In the genomic region with DNA sequence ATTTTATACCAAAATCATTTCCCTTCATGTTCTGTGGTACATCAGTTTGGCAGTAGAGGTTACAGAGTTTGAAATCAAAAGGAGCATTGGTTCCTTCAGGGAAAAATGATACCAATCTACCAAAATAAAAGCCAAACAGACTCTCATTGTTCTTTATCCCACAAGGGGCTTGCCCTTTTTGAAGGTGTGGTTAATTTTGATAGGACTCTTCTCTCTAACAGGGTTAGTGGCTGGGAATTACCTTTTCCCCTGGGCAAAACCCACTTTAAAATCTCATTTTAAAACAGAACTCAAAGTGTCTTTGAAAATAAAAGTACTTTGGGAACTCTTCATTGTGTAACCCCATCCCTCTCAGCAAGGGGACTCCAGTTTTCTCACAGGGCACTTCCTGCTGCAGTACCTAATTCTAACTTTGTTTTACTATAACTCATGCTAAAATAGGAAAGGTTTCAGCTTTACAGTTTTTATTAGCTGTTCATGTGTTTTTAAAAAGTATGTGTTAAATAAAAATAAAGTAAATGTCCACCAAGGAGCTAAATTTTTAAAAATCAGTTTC, we compare ENCODE assay signal across 14 cellular contexts. TPM values are rescaled to one million over a fixed set of nuclear protein-coding genes. Genes with fewer than 3 reads are reported as not detected.
A peak's percentile ranks its signal among the peaks of the same experiment; 100 is the strongest.
DNase-seq lines count a peak whose midpoint lies in the region; ATAC-seq and TF ChIP-seq lines count a peak whose summit lies in the region.
"Had no signal": no experiment of that assay in that cellular context is flagged by ENCODE, and none has a peak within 500 bp of the region (broad histone marks: within the 10 kb centered on the region; RNA-seq: fewer than 3 reads in every experiment).

No MANE protein-coding gene starts in this region.

- dilution Hi-C loops in mammary epithelial cell (cut with HindIII; ENCODE audit: low sequenced_read_pairs) = no loop called here

- H3K27ac Mint-ChIP-seq in WTC11 = no peak overlapping the region
- H3K27ac Mint-ChIP-seq in effector memory CD8-positive, alpha-beta T cell = peak overlapping the region in 1 of 2 donors; percentile 89

- H3K4me2 ChIP-seq in Loucy (ENCODE audit: low read depth, low read length, poor library complexity, severe bottlenecking) = peak overlapping the region; percentile 28
- H3K4me2 ChIP-seq in mammary epithelial cell (ENCODE audit: insufficient read depth, low read depth, low read length) = peak overlapping the region; percentile 37
- H3K4me2 ChIP-seq: KMS-11 had no signal

- no peaks in the 10 kb centered on the region for H3K9me3 Mint-ChIP-seq in WTC11
- no peaks in the 10 kb centered on the region for H3K9me3 Mint-ChIP-seq in effector memory CD8-positive, alpha-beta T cell

- no peak overlapping the region for H2AFZ ChIP-seq in Loucy (ENCODE audit: low read length)
- H2AFZ ChIP-seq in mammary epithelial cell (ENCODE audit: low read depth, low read length) = no peak overlapping the region

- H3K9me2 ChIP-seq in Loucy (replicated peaks; ENCODE audit: low read depth, low read length) = no peaks in the 10 kb centered on the region

- TF ChIP-seq CTCF in Loucy (conservative IDR thresholded peaks at IDR 0.05; ENCODE audit: low read length) (no peak), mammary epithelial cell (conservative IDR thresholded peaks at IDR 0.05 in 1 of 2, IDR thresholded peaks at IDR 0.05 in 1 of 2; ENCODE audit: extremely low read depth in 1 of 2, insufficient read depth in 1 of 2, low read depth in 1 of 2, low read length in 2 of 2) (no peak), sigmoid colon (IDR thresholded peaks at IDR 0.05) (no peak), WTC11 (IDR thresholded peaks at IDR 0.05) (no peak)

- no peaks in the 10 kb centered on the region for H3K27me3 Mint-ChIP-seq in WTC11 (ENCODE audit: low read depth)
- H3K27me3 Mint-ChIP-seq in effector memory CD8-positive, alpha-beta T cell = peaks cover 0 to 4% of the 10 kb centered on the region in 2 donors

- H3K9ac ChIP-seq in Loucy (ENCODE audit: low read depth, low read length, poor library complexity, severe bottlenecking) = no peak overlapping the region
- no peak overlapping the region for H3K9ac ChIP-seq in mammary epithelial cell (ENCODE audit: insufficient read depth, low read length)
- H3K9ac ChIP-seq: KMS-11 had no signal

- POLR2A ChIA-PET in WTC11 (lab: Charles Lee) = interaction anchor here (0.7 kb wide), 2 partner anchors 29 to 325 kb away, joined by 4 to 8 read pairs; no protein-coding TSS in a partner anchor

- H3F3A ChIP-seq in Loucy (ENCODE audit: low read depth) = no peaks in the 10 kb centered on the region

- no peak for ATAC-seq in WTC11
- no peak for ATAC-seq in effector memory CD8-positive, alpha-beta T cell (replicated peaks)
- no peak for ATAC-seq in HG03521 (IDR thresholded peaks at IDR 0.05; ENCODE audit: unreplicated experiment)
- ATAC-seq: left colon had no signal

- H3K4me3 Mint-ChIP-seq in WTC11 = no peak overlapping the region
- peak overlapping the region in 1 of 2 donors; percentile 34 for H3K4me3 Mint-ChIP-seq in effector memory CD8-positive, alpha-beta T cell

- H3K4me1 ChIP-seq in Loucy (ENCODE audit: insufficient read depth, low read length, poor library complexity, severe bottlenecking) = peaks cover 62% of the 10 kb centered on the region
- H3K4me1 ChIP-seq in mammary epithelial cell (ENCODE audit: insufficient read depth, low read length) = peaks cover 14% of the 10 kb centered on the region
- peaks cover 0 to 70% (median 49%) of the 10 kb centered on the region in 4 donors for H3K4me1 ChIP-seq in sigmoid colon

- in situ Hi-C loops in mammary epithelial cell (cut with MboI; ENCODE audit: low sequenced_read_pairs in 2 of 2) = loop anchor here (25.0 kb wide), 1 partner anchor 387 kb away; no protein-coding TSS in a partner anchor

- CTCF ChIA-PET in mammary epithelial cell (lab: Charles Lee; ENCODE audit: low non-redundant PET) = no interaction called here
- CTCF ChIA-PET in WTC11 (lab: Charles Lee) = interaction anchor here (0.6 to 1.9 kb wide), 4 partner anchors 68 to 397 kb away, joined by 3 to 6 read pairs (median 4); partner anchors contain the start of gene MXI1

- H3K27ac ChIP-seq in mammary epithelial cell (ENCODE audit: insufficient read depth, low read depth, low read length) (no peak overlapping the region), sigmoid colon (peak overlapping the region; percentile 58 to 77 (median 75))
- H3K27ac ChIP-seq: 22Rv1, KMS-11 had no signal

- H3K27me3 ChIP-seq in Loucy (ENCODE audit: insufficient read depth, low read length, poor library complexity, severe bottlenecking) (no peaks in the 10 kb centered on the region), mammary epithelial cell (ENCODE audit: insufficient read depth, low read length) (no peaks in the 10 kb centered on the region), sigmoid colon (no peaks in the 10 kb centered on the region)
- H3K27me3 ChIP-seq: testis had no signal

- no peak for TF ChIP-seq POLR2A in sigmoid colon (IDR thresholded peaks at IDR 0.05)

- H3K4me1 Mint-ChIP-seq in WTC11 = peaks cover 21% of the 10 kb centered on the region
- H3K4me1 Mint-ChIP-seq in effector memory CD8-positive, alpha-beta T cell (ENCODE audit: low read depth in 2 of 2) = peaks cover 12 to 33% of the 10 kb centered on the region in 2 donors

- no peaks in the 10 kb centered on the region for H3K36me3 Mint-ChIP-seq in WTC11
- peaks cover 6% of the 10 kb centered on the region for H3K36me3 Mint-ChIP-seq in effector memory CD8-positive, alpha-beta T cell (ENCODE audit: insufficient read depth)

- H3K79me2 ChIP-seq in Loucy (ENCODE audit: insufficient read depth, low read length) = peaks cover 3% of the 10 kb centered on the region; the same call in 1 of the 2 replicates
- no peaks in the 10 kb centered on the region for H3K79me2 ChIP-seq in mammary epithelial cell (ENCODE audit: insufficient read depth, low read length)

- no TSS peak for BruUV-seq in mammary epithelial cell (replicated peaks; lab: Mats Ljungman, UMichigan)

- peak; percentile 48 for DNase-seq in DMS 273 (lab: John Stamatoyannopoulos, UW; ENCODE audit: unreplicated experiment)
- DNase-seq in DMS 273 treated with DMSO at 0.1 percent for 48 hours (lab: John Stamatoyannopoulos, UW) = no peak
- DNase-seq in mammary epithelial cell = peak; percentile 55
- no peak for DNase-seq in sigmoid colon
- no peak for DNase-seq in WTC11 (ENCODE audit: low spot score)
- DNase-seq in effector memory CD8-positive, alpha-beta T cell = no peak
- DNase-seq: activated CD4-positive, alpha-beta T cell treated with anti-CD3 and anti-CD28 coated beads for 1 hour had no signal

- H3K9me3 ChIP-seq in Loucy (ENCODE audit: insufficient read depth, low read depth, low read length) (no peaks in the 10 kb centered on the region), mammary epithelial cell (replicated peaks; ENCODE audit: insufficient read depth, low read length) (no peaks in the 10 kb centered on the region), sigmoid colon (no peaks in the 10 kb centered on the region)
- H3K9me3 ChIP-seq: testis had no signal

- H3K4me3 ChIP-seq in Loucy (ENCODE audit: low read length, poor library complexity, severe bottlenecking) (no peak overlapping the region), mammary epithelial cell (replicated peaks in 1 of 3; ENCODE audit: insufficient read depth in 1 of 3, low read depth in 2 of 3, low read length in 3 of 3) (no peak overlapping the region), sigmoid colon (no peak overlapping the region)
- H3K4me3 ChIP-seq: skin epidermis, testis had no signal

- intact Hi-C loops in mammary epithelial cell (cut with micrococcal nuclease) = loop anchor here (10.0 kb wide), 1 partner anchor 269 kb away; the partner anchor contains the start of gene ADD3
- intact Hi-C loops in sigmoid colon (cut with DNase I) = loop anchor here (5.0 kb wide), 1 partner anchor 267 kb away; the partner anchor contains the start of gene ADD3

- H4K20me1 ChIP-seq in Loucy (ENCODE audit: insufficient read depth, low read length, poor library complexity, severe bottlenecking) (no peaks in the 10 kb centered on the region), mammary epithelial cell (ENCODE audit: insufficient read depth, low read length) (no peaks in the 10 kb centered on the region)

- H3K36me3 ChIP-seq in Loucy (ENCODE audit: insufficient read depth, low read length) = no peaks in the 10 kb centered on the region
- no peaks in the 10 kb centered on the region for H3K36me3 ChIP-seq in mammary epithelial cell (ENCODE audit: insufficient read depth, low read length)
- H3K36me3 ChIP-seq in sigmoid colon = no peaks in the 10 kb centered on the region

- TF ChIP-seq EP300 in sigmoid colon (IDR thresholded peaks at IDR 0.05) = no peak

TF ChIP-seq in WTC11, 78 proteins besides CTCF, POLR2A, EP300 and RAD21:
- TF ChIP-seq MXD4 (CRISPR knock-in tag; IDR thresholded peaks at IDR 0.05; ENCODE audit: borderline replicate concordance) (no peak), ZNF512 (CRISPR knock-in tag; IDR thresholded peaks at IDR 0.05; ENCODE audit: borderline replicate concordance) (no peak), OVOL2 (CRISPR knock-in tag; IDR thresholded peaks at IDR 0.05; ENCODE audit: borderline replicate concordance) (no peak), ZNF219 (CRISPR knock-in tag; IDR thresholded peaks at IDR 0.05; ENCODE audit: borderline replicate concordance) (no peak), NR2C2 (CRISPR knock-in tag; IDR thresholded peaks at IDR 0.05) (no peak), JUN (CRISPR knock-in tag; IDR thresholded peaks at IDR 0.05) (no peak)

RNA-seq across cellular contexts. Expression of gene SMNDC1, which starts 30.6 kb away (rescaled TPM):
- total RNA-seq in mammary epithelial cell = 10 to 100 TPM in 1 of 2 donors, 1 to 10 TPM in 1; 6.5 to 42.8 TPM
- 10.9 TPM for polyA plus RNA-seq in mammary epithelial cell
- 12.1 TPM for polyA minus RNA-seq in mammary epithelial cell
- 10 to 100 TPM; 13.3 to 19.7 (median 14.7) TPM for total RNA-seq in sigmoid colon
- polyA plus RNA-seq in sigmoid colon = 10 to 100 TPM; 10.2 to 13.2 (median 11.9) TPM
- 37.7 to 55.9 TPM (median 40.2 TPM) in 3 replicates for total RNA-seq in WTC11 (2021)

Comparison
In these comparisons a context has a peak if more than half of its experiments do, and no peak if none do; other contexts are left out.
1. DNase-seq: peak in DMS 273 (single experiment) and mammary epithelial cell (single experiment); none in DMS 273 treated with DMSO at 0.1 percent for 48 hours (single experiment), sigmoid colon (single experiment), WTC11 (single experiment) and effector memory CD8-positive, alpha-beta T cell (0 of 3).